12 cellular contexts compared by ENCODE assay signal in genomic region chr17:4214142-4214541, GRCh38.
"Had no signal": no experiment of that assay in that cellular context is flagged by ENCODE, and none has a peak within 500 bp of the region (broad histone marks: within the 10 kb centered on the region; RNA-seq: fewer than 3 reads in every experiment).

No MANE protein-coding gene starts in this region.

- H3K4me3 Mint-ChIP-seq: activated naive CD8-positive, alpha-beta T cell treated with anti-CD3 and anti-CD28 coated beads, Interleukin-2, amount 10 ng/mL, durations not matched to agents 7 days and 5 days; memory B cell; nephron; stimulated activated effector memory CD8-positive, alpha-beta T cell treated with anti-CD3 and anti-CD28 coated beads, Interleukin-12 subunit alpha, Interleukin-12 subunit beta, amount 100 ng/mL, for 72 hours had no signal

- H3K27me3 ChIP-seq: gastroesophageal sphincter had no signal

- H3K9me3 ChIP-seq: gastroesophageal sphincter had no signal

- H3K27ac Mint-ChIP-seq: activated naive CD8-positive, alpha-beta T cell treated with anti-CD3 and anti-CD28 coated beads, Interleukin-2, amount 10 ng/mL, durations not matched to agents 7 days and 5 days; memory B cell; progenitor cell of endocrine pancreas; stimulated activated effector memory CD8-positive, alpha-beta T cell treated with anti-CD3 and anti-CD28 coated beads, Interleukin-12 subunit alpha, Interleukin-12 subunit beta, amount 100 ng/mL, for 72 hours had no signal

- DNase-seq: activated CD4-positive, alpha-beta T cell treated with anti-CD3 and anti-CD28 coated beads, Interleukin-2, amount 50 U/mL, for 4 hours; activated naive CD4-positive, alpha-beta T cell; activated naive CD8-positive, alpha-beta T cell treated with anti-CD3 and anti-CD28 coated beads, Interleukin-2, amount 10 ng/mL, durations not matched to agents 7 days and 5 days; activated T-cell treated with anti-CD3 and anti-CD28 coated beads for 4 hours; occipital lobe had no signal

- H3K9me3 Mint-ChIP-seq: activated naive CD8-positive, alpha-beta T cell treated with anti-CD3 and anti-CD28 coated beads, Interleukin-2, amount 10 ng/mL, durations not matched to agents 7 days and 5 days; memory B cell; nephron; stimulated activated effector memory CD8-positive, alpha-beta T cell treated with anti-CD3 and anti-CD28 coated beads, Interleukin-12 subunit alpha, Interleukin-12 subunit beta, amount 100 ng/mL, for 72 hours had no signal

- H3K27me3 Mint-ChIP-seq: activated naive CD8-positive, alpha-beta T cell treated with anti-CD3 and anti-CD28 coated beads, Interleukin-2, amount 10 ng/mL, durations not matched to agents 7 days and 5 days; memory B cell; progenitor cell of endocrine pancreas had no signal

- H3K4me3 ChIP-seq: gastroesophageal sphincter had no signal

- ATAC-seq: activated CD4-positive, CD25-positive, alpha-beta regulatory T cell treated with anti-CD3 and anti-CD28 coated beads, Interleukin-2, amount 50 U/mL, for 24 hours; gastroesophageal sphincter; left lobe of liver; stimulated activated effector memory CD8-positive, alpha-beta T cell treated with anti-CD3 and anti-CD28 coated beads, Interleukin-12 subunit alpha, Interleukin-12 subunit beta, amount 100 ng/mL, for 72 hours had no signal
